1 cellular context compared by ENCODE assay signal in the genomic region with DNA sequence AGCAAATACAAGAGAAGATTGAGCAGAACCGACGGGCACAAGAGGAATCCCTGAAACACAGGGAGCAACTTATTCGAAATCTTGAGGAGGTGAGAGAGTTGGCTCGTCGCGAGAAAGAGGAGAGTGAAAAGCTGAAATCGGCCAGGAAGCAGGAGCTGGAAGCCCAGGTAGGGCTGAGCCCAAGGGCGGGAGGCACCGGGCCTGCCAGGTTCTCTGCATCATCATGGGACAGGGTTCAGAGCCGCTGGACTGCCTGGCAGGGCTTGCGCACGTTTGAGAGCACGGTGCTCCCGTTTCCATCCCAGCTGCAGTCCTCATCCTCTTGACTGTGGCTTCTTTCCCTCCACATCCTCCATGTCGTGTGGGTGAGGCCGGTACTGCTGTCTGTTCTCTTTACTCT.
TF ChIP-seq lines count a peak whose summit lies in the region.

No MANE protein-coding gene starts in this region.

TF ChIP-seq in IMR-90, 13 proteins besides CTCF, POLR2A, EP300 and RAD21:
- TF ChIP-seq BHLHE40 (IDR thresholded peaks at IDR 0.05; ENCODE audit: low read depth, low read length), result no peak
- TF ChIP-seq MAZ (IDR thresholded peaks at IDR 0.05; ENCODE audit: borderline replicate concordance, low read depth, low read length), result no peak
- TF ChIP-seq CHD1 (IDR thresholded peaks at IDR 0.05; ENCODE audit: low read depth, low read length), result no peak
- TF ChIP-seq MAFK (IDR thresholded peaks at IDR 0.05; ENCODE audit: low read depth, low read length), result no peak
- TF ChIP-seq NFE2L2 (IDR thresholded peaks at IDR 0.05; ENCODE audit: low read depth, low read length), result no peak
- no peak for TF ChIP-seq USF2 (IDR thresholded peaks at IDR 0.05; ENCODE audit: low read depth, low read length)
- TF ChIP-seq, protein P1, sequence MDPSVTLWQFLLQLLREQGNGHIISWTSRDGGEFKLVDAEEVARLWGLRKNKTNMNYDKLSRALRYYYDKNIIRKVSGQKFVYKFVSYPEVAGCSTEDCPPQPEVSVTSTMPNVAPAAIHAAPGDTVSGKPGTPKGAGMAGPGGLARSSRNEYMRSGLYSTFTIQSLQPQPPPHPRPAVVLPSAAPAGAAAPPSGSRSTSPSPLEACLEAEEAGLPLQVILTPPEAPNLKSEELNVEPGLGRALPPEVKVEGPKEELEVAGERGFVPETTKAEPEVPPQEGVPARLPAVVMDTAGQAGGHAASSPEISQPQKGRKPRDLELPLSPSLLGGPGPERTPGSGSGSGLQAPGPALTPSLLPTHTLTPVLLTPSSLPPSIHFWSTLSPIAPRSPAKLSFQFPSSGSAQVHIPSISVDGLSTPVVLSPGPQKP (IDR thresholded peaks at IDR 0.05; ENCODE audit: borderline replicate concordance, low read depth, low read length), result no peak
- TF ChIP-seq SMC3 (IDR thresholded peaks at IDR 0.05; ENCODE audit: low read depth, low read length), result no peak
- TF ChIP-seq RFX5 (IDR thresholded peaks at IDR 0.05; ENCODE audit: low read depth, low read length), result no peak
- no peak for TF ChIP-seq RCOR1 (IDR thresholded peaks at IDR 0.05; ENCODE audit: insufficient replicate concordance, low read length)
